In the genomic region with DNA sequence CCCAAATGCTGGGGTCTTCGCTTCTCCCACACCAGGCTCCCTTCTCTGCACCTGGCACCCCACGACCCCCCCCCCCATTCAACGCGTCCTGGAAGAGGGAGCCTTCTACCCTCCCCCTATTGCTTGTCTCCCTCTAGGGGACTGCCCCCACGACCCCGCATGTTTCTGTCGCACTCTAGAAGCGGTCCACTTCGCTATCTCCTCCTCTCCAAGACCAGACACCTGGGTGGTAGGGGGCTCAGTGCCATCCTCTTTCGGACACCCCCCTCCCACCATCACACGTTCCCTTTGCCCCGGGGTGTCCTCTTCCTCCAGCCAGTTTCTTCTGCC, we compare ENCODE assay signal across 9 cellular contexts. TPM values are rescaled to one million over a fixed set of nuclear protein-coding genes. Genes with fewer than 3 reads are reported as not detected.
A peak's percentile ranks its signal among the peaks of the same experiment; 100 is the strongest.
DNase-seq lines count a peak whose midpoint lies in the region; ATAC-seq, FAIRE-seq and TF ChIP-seq lines count a peak whose summit lies in the region.
"Had no signal": no experiment of that assay in that cellular context is flagged by ENCODE, and none has a peak within 500 bp of the region (broad histone marks: within the 10 kb centered on the region; RNA-seq: fewer than 3 reads in every experiment).

No MANE protein-coding gene starts in this region.

- peaks cover 54% of the 10 kb centered on the region for H3K79me2 ChIP-seq in astrocyte (ENCODE audit: insufficient read depth, low read length)

- WGBS in lower leg skin, 2 donors: 1% methylated on average over 12 of the region's 12 CpGs
- WGBS in thyroid gland, 2 donors: 0% methylated on average over 12 of the region's 12 CpGs

- H4K20me1 ChIP-seq in astrocyte (ENCODE audit: insufficient read depth, low read length): peaks cover 60% of the 10 kb centered on the region

- CTCF ChIA-PET in activated CD4-positive, alpha-beta T cell treated with anti-CD3 and anti-CD28 coated beads, Interleukin-2, amount 10 ng/mL, durations not matched to agents 7 days and 5 days (lab: Charles Lee): interaction anchor here (0.6 to 3.2 kb wide), 15 partner anchors 11 to 202 kb away, joined by 3 to 31 read pairs (median 4); partner anchors contain the start of genes B9D2 and HNRNPUL1

- intact Hi-C loops in lower leg skin (cut with DNase I; ENCODE audit: low total_unique reads) (no loop called here), thyroid gland (cut with DNase I) (loop anchor here (5.0 kb wide), 1 partner anchor 40 kb away; the partner anchor contains the start of gene CCDC97)

- peak overlapping the region; percentile 94 for H3K9ac ChIP-seq in astrocyte (ENCODE audit: low read length)

- H3K9me3 ChIP-seq in astrocyte (ENCODE audit: insufficient read depth, low read depth, low read length): no peaks in the 10 kb centered on the region
- H3K9me3 ChIP-seq in thyroid gland: no peaks in the 10 kb centered on the region

- POLR2A ChIA-PET in activated CD4-positive, alpha-beta T cell treated with anti-CD3 and anti-CD28 coated beads, Interleukin-2, amount 10 ng/mL, durations not matched to agents 7 days and 5 days (lab: Charles Lee): interaction anchor here (0.5 to 0.7 kb wide), 2 partner anchors 46 to 92 kb away, joined by 3 read pairs; no protein-coding TSS in a partner anchor

- H3K27ac Mint-ChIP-seq in activated CD4-positive, alpha-beta T cell treated with anti-CD3 and anti-CD28 coated beads, Interleukin-2, amount 10 ng/mL, durations not matched to agents 7 days and 5 days: peak overlapping the region; percentile 90
- peak overlapping the region; percentile 89 for H3K27ac Mint-ChIP-seq in astrocyte (ENCODE audit: unreplicated experiment)

- H3K4me1 Mint-ChIP-seq in activated CD4-positive, alpha-beta T cell treated with anti-CD3 and anti-CD28 coated beads, Interleukin-2, amount 10 ng/mL, durations not matched to agents 7 days and 5 days: peaks cover 59% of the 10 kb centered on the region
- peaks cover 14% of the 10 kb centered on the region for H3K4me1 Mint-ChIP-seq in astrocyte (ENCODE audit: low read depth, unreplicated experiment)

- FAIRE-seq in astrocyte (lab: Jason Lieb, UNC): no peak

- TF ChIP-seq CTCF in astrocyte (IDR thresholded peaks at IDR 0.05; ENCODE audit: insufficient read depth, low read depth, low read length) (no peak), lower leg skin (IDR thresholded peaks at IDR 0.05) (no peak), thyroid gland (IDR thresholded peaks at IDR 0.05) (no peak)

- H3K36me3 ChIP-seq in astrocyte (ENCODE audit: insufficient read depth, low read length) (peaks cover 6% of the 10 kb centered on the region), thyroid gland (no peaks in the 10 kb centered on the region)

- peak overlapping the region; percentile 99 for H3K4me3 Mint-ChIP-seq in activated CD4-positive, alpha-beta T cell treated with anti-CD3 and anti-CD28 coated beads, Interleukin-2, amount 10 ng/mL, durations not matched to agents 7 days and 5 days
- H3K4me3 Mint-ChIP-seq in astrocyte (ENCODE audit: unreplicated experiment): peak overlapping the region; percentile 97

- H3K4me1 ChIP-seq in astrocyte (ENCODE audit: insufficient read depth, low read length): peaks cover 6% of the 10 kb centered on the region
- peaks cover 18 to 21% of the 10 kb centered on the region in 2 donors for H3K4me1 ChIP-seq in thyroid gland

- peak overlapping the region; percentile 99 for H3K4me2 ChIP-seq in astrocyte (ENCODE audit: low read length)

- H3K27ac ChIP-seq in astrocyte (ENCODE audit: low read depth, low read length) (peak overlapping the region; percentile 59), thyroid gland (peak overlapping the region in 2 of 3 donors; percentile 70 to 78)
- H3K27ac ChIP-seq: C4-2B had no signal

- ATAC-seq in GM21447 (IDR thresholded peaks at IDR 0.05; ENCODE audit: unreplicated experiment): no peak

- H3K36me3 Mint-ChIP-seq in activated CD4-positive, alpha-beta T cell treated with anti-CD3 and anti-CD28 coated beads, Interleukin-2, amount 10 ng/mL, durations not matched to agents 7 days and 5 days (ENCODE audit: low read depth): peaks cover 50% of the 10 kb centered on the region
- H3K36me3 Mint-ChIP-seq in astrocyte (ENCODE audit: low read depth, unreplicated experiment): peaks cover 28% of the 10 kb centered on the region

- H2AFZ ChIP-seq in astrocyte (ENCODE audit: low read depth, low read length): no peak overlapping the region

- H3K9me3 Mint-ChIP-seq in activated CD4-positive, alpha-beta T cell treated with anti-CD3 and anti-CD28 coated beads, Interleukin-2, amount 10 ng/mL, durations not matched to agents 7 days and 5 days: peaks cover 3% of the 10 kb centered on the region
- no peaks in the 10 kb centered on the region for H3K9me3 Mint-ChIP-seq in astrocyte (ENCODE audit: unreplicated experiment)

- no peak for DNase-seq in activated CD4-positive, alpha-beta T cell treated with anti-CD3 and anti-CD28 coated beads, Interleukin-2, amount 10 ng/mL, durations not matched to agents 7 days and 5 days
- no peak for DNase-seq in activated CD4-positive, alpha-beta T cell treated with anti-CD3 and anti-CD28 coated beads for 1 hour
- DNase-seq in astrocyte (ENCODE audit: low read depth) (no peak), lower leg skin (ENCODE audit: low spot score in 2 of 2) (no peak), thyroid gland (no peak), T-helper 9 cell (no peak)
- no peak for DNase-seq in activated CD8-positive, alpha-beta memory T cell treated with anti-CD3 and anti-CD28 coated beads for 24 hours

- no peaks in the 10 kb centered on the region for H3K27me3 Mint-ChIP-seq in activated CD4-positive, alpha-beta T cell treated with anti-CD3 and anti-CD28 coated beads, Interleukin-2, amount 10 ng/mL, durations not matched to agents 7 days and 5 days
- no peaks in the 10 kb centered on the region for H3K27me3 Mint-ChIP-seq in astrocyte (ENCODE audit: low read depth, unreplicated experiment)

- H3K27me3 ChIP-seq in astrocyte (ENCODE audit: insufficient read depth, low read length): no peaks in the 10 kb centered on the region
- peaks cover 3% of the 10 kb centered on the region for H3K27me3 ChIP-seq in thyroid gland

- H3K4me3 ChIP-seq in astrocyte (ENCODE audit: insufficient read depth, low read depth, low read length): peak overlapping the region; percentile 85
- peak overlapping the region; percentile 61 for H3K4me3 ChIP-seq in lower leg skin (ENCODE audit: low read depth, poor library complexity, severe bottlenecking)
- H3K4me3 ChIP-seq in thyroid gland (replicated peaks in 1 of 3): peak overlapping the region; percentile 3 to 45 (median 33)

- TF ChIP-seq POLR2A in lower leg skin (IDR thresholded peaks at IDR 0.05): no peak
- TF ChIP-seq POLR2A in thyroid gland (IDR thresholded peaks at IDR 0.05): no peak

RNA-seq across cellular contexts. Expression of gene TGFB1, which starts 1.5 kb away (rescaled TPM):
- total RNA-seq in activated CD4-positive, alpha-beta T cell treated with anti-CD3 and anti-CD28 coated beads, Interleukin-2, amount 10 ng/mL, durations not matched to agents 7 days and 5 days: 100 to 1,000 TPM; 194 TPM
- 155 and 199 TPM in 2 replicates for total RNA-seq in astrocyte
- 10 to 100 TPM; 11.4 to 26.9 (median 22.2) TPM for total RNA-seq in lower leg skin
- 10 to 100 TPM in 3 of 4 donors, 1 to 10 TPM in 1; 9.6 to 13.7 (median 11.0) TPM for total RNA-seq in thyroid gland

RNA-seq across cellular contexts. Expression of gene B9D2, which starts 11.7 kb away (rescaled TPM):
- total RNA-seq in activated CD4-positive, alpha-beta T cell treated with anti-CD3 and anti-CD28 coated beads, Interleukin-2, amount 10 ng/mL, durations not matched to agents 7 days and 5 days: 10 to 100 TPM; 11.6 to 11.7 TPM
- 5.5 and 5.9 TPM in 2 replicates for total RNA-seq in astrocyte
- 1 to 10 TPM; 1.7 to 3.7 (median 2.5) TPM for total RNA-seq in lower leg skin
- 10 to 100 TPM in 2 of 4 donors, 1 to 10 TPM in 2; 5.9 to 12.5 (median 9.9) TPM for total RNA-seq in thyroid gland

RNA-seq across cellular contexts. Expression of gene TMEM91, which starts 24.1 kb away (rescaled TPM):
- 1 to 10 TPM; 5.4 to 5.6 TPM for total RNA-seq in activated CD4-positive, alpha-beta T cell treated with anti-CD3 and anti-CD28 coated beads, Interleukin-2, amount 10 ng/mL, durations not matched to agents 7 days and 5 days
- 7.4 and 8.9 TPM in 2 replicates for total RNA-seq in astrocyte
- 100 to 1,000 TPM in 1 of 4 donors, 10 to 100 TPM in 3; 25.4 to 115 (median 54.9) TPM for total RNA-seq in lower leg skin
- 10 to 100 TPM in 2 of 4 donors, 1 to 10 TPM in 2; 5.0 to 14.9 (median 9.0) TPM for total RNA-seq in thyroid gland

RNA-seq across cellular contexts. Expression of gene CCDC97, which starts 42.3 kb away (rescaled TPM):
- 10 to 100 TPM; 50.4 to 51.7 TPM for total RNA-seq in activated CD4-positive, alpha-beta T cell treated with anti-CD3 and anti-CD28 coated beads, Interleukin-2, amount 10 ng/mL, durations not matched to agents 7 days and 5 days
- 15.2 and 18.1 TPM in 2 replicates for total RNA-seq in astrocyte
- 10 to 100 TPM; 11.6 to 19.6 (median 13.7) TPM for total RNA-seq in lower leg skin
- 10 to 100 TPM; 10.6 to 22.0 (median 19.3) TPM for total RNA-seq in thyroid gland

RNA-seq across cellular contexts. Expression of gene EXOSC5, which starts 44.9 kb away (rescaled TPM):
- total RNA-seq in activated CD4-positive, alpha-beta T cell treated with anti-CD3 and anti-CD28 coated beads, Interleukin-2, amount 10 ng/mL, durations not matched to agents 7 days and 5 days: 10 to 100 TPM; 21.1 to 26.9 TPM
- 18.3 and 19.8 TPM in 2 replicates for total RNA-seq in astrocyte
- total RNA-seq in lower leg skin: 10 to 100 TPM; 28.6 to 34.5 (median 28.9) TPM
- 10 to 100 TPM; 11.8 to 20.7 (median 14.2) TPM for total RNA-seq in thyroid gland

Comparison
In these comparisons a context has a peak if more than half of its experiments do, and no peak if none do; other contexts are left out.
1. H3K4me3 ChIP-seq: peak in every context shown above with its lines; median percentile 85 in astrocyte; 61 in lower leg skin; 33 in thyroid gland.